ENCODE assay signal across 8 cellular contexts in genomic region chr7:151754142-151754590, GRCh38.
A peak's percentile ranks its signal among the peaks of the same experiment; 100 is the strongest.
DNase-seq lines count a peak whose midpoint lies in the region; ATAC-seq and TF ChIP-seq lines count a peak whose summit lies in the region.

No MANE protein-coding gene starts in this region.

- TF ChIP-seq CTCF in HEK293 (tag by site-specific recombination; IDR thresholded peaks at IDR 0.05) (peak; percentile 68), RWPE2 (IDR thresholded peaks at IDR 0.05; ENCODE audit: poor library complexity, severe bottlenecking) (peak; percentile 97), esophagus squamous epithelium (IDR thresholded peaks at IDR 0.05) (peak; percentile 80 to 95 (median 89))

- H3K9ac ChIP-seq in muscle layer of colon (ENCODE audit: low read length), result no peak overlapping the region

- CTCF ChIA-PET in HEK293 (lab: Yijun Ruan, JAX), result interaction anchor here (0.6 to 3.1 kb wide), 17 partner anchors 8 to 439 kb away, joined by 3 to 19 read pairs (median 3); no protein-coding TSS in a partner anchor

- H3K9me3 ChIP-seq in HEK293 (ENCODE audit: control insufficient read depth, insufficient read depth, low read depth, low read length) (no peaks in the 10 kb centered on the region), RWPE2 (ENCODE audit: severe bottlenecking) (no peaks in the 10 kb centered on the region), esophagus squamous epithelium (no peaks in the 10 kb centered on the region), muscle layer of colon (ENCODE audit: low read length) (no peaks in the 10 kb centered on the region)

- H3K27me3 ChIP-seq in RWPE2 (ENCODE audit: insufficient read depth, poor library complexity, severe bottlenecking) (no peaks in the 10 kb centered on the region), esophagus squamous epithelium (no peaks in the 10 kb centered on the region), muscle layer of colon (ENCODE audit: control insufficient read depth in 1 of 2, insufficient read depth in 2 of 2, low read length in 2 of 2) (no peaks in the 10 kb centered on the region)

- DNase-seq in NCI-H1417 (lab: John Stamatoyannopoulos, UW) (peak in 2 of 3 experiments; percentile 18 to 47), NCI-H1417 treated with DMSO at 0.1 percent for 48 hours (lab: John Stamatoyannopoulos, UW) (no peak), RWPE2 (ENCODE audit: low spot score) (peak; percentile 87), esophagus squamous epithelium (lab: John Stamatoyannopoulos, UW) (peak; percentile 13)

- POLR2A ChIA-PET in HEK293 (lab: Yijun Ruan, JAX), result interaction anchor here (0.5 kb wide), 1 partner anchor 18 kb away, joined by 3 read pairs; no protein-coding TSS in a partner anchor

- no peaks in the 10 kb centered on the region for H3K36me3 ChIP-seq in HEK293 (ENCODE audit: control insufficient read depth in 2 of 2, insufficient read depth in 1 of 2, low read length in 2 of 2)
- H3K36me3 ChIP-seq in RWPE2 (ENCODE audit: low read depth), result no peaks in the 10 kb centered on the region
- H3K36me3 ChIP-seq in esophagus squamous epithelium, result no peaks in the 10 kb centered on the region
- H3K36me3 ChIP-seq in muscle layer of colon (ENCODE audit: insufficient read depth, low read length), result no peaks in the 10 kb centered on the region

- no peak for TF ChIP-seq POLR2A in esophagus squamous epithelium (IDR thresholded peaks at IDR 0.05)

- intact Hi-C loops in esophagus squamous epithelium (cut with DNase I), result loop anchor here (10.0 kb wide), 1 partner anchor 389 kb away; no protein-coding TSS in a partner anchor

- ATAC-seq in RWPE2 (ENCODE audit: low read depth) (peak; percentile 95), HG02571 (IDR thresholded peaks at IDR 0.05; ENCODE audit: unreplicated experiment) (no peak), GM21526 (IDR thresholded peaks at IDR 0.05; ENCODE audit: low FRiP score, unreplicated experiment) (no peak)

- no peak overlapping the region for H3K4me3 ChIP-seq in HEK293 (ENCODE audit: low read depth, low read length)
- no peak overlapping the region for H3K4me3 ChIP-seq in RWPE2 (ENCODE audit: severe bottlenecking)
- no peak overlapping the region for H3K4me3 ChIP-seq in esophagus squamous epithelium
- H3K4me3 ChIP-seq in muscle layer of colon (ENCODE audit: low read depth in 1 of 2, low read length in 2 of 2), result no peak overlapping the region

- H3K4me1 ChIP-seq in HEK293 (ENCODE audit: control insufficient read depth, insufficient read depth, low read length), result no peaks in the 10 kb centered on the region
- H3K4me1 ChIP-seq in RWPE2 (ENCODE audit: insufficient read depth, poor library complexity, severe bottlenecking), result peaks cover 18% of the 10 kb centered on the region
- peaks cover 10 to 54% (median 45%) of the 10 kb centered on the region in 3 donors for H3K4me1 ChIP-seq in esophagus squamous epithelium
- H3K4me1 ChIP-seq in muscle layer of colon (ENCODE audit: insufficient read depth, low read length), result peaks cover 54% of the 10 kb centered on the region

- WGBS in esophagus squamous epithelium, 2 donors, result 14 to 34% methylated on average over 8 to 11 of the region's 14 CpGs

- H3K27ac ChIP-seq in HEK293 (ENCODE audit: extremely low read depth, low read depth, low read length) (no peak overlapping the region), RWPE2 (ENCODE audit: poor library complexity, severe bottlenecking) (peak overlapping the region; percentile 79), esophagus squamous epithelium (peak overlapping the region; percentile 57 to 88 (median 78)), muscle layer of colon (ENCODE audit: low read depth, low read length) (peak overlapping the region; percentile 53)

TF ChIP-seq in HEK293, 187 proteins besides CTCF, POLR2A, EP300 and RAD21 (continues in another document):
- TF ChIP-seq ZBTB7A (tag by site-specific recombination; IDR thresholded peaks at IDR 0.05; ENCODE audit: low read depth), result 0 out of 2 replicates have a peak, but pooled peaks have one; percentile 19
- no peak for TF ChIP-seq SP2 (tag by site-specific recombination; IDR thresholded peaks at IDR 0.05)
- no peak for TF ChIP-seq ZNF530 (tag by site-specific recombination; IDR thresholded peaks at IDR 0.05; ENCODE audit: low read depth)
- TF ChIP-seq ZNF140 (tag by site-specific recombination; IDR thresholded peaks at IDR 0.05), result no peak
- TF ChIP-seq ZNF837 (tag by site-specific recombination; IDR thresholded peaks at IDR 0.05), result no peak
- no peak for TF ChIP-seq ZNF621 (tag by site-specific recombination; IDR thresholded peaks at IDR 0.05)
- peak; percentile 74; the same call in 1 of the 2 replicates for TF ChIP-seq ZBTB48 (tag by site-specific recombination; IDR thresholded peaks at IDR 0.05)
- peak; percentile 64; the same call in 1 of the 2 replicates for TF ChIP-seq ZNF2 (tag by site-specific recombination; IDR thresholded peaks at IDR 0.05)
- peak; percentile 74; the same call in 1 of the 2 replicates for TF ChIP-seq KLF10 (tag by site-specific recombination; IDR thresholded peaks at IDR 0.05)
- no peak for TF ChIP-seq ZNF354C (tag by site-specific recombination; IDR thresholded peaks at IDR 0.05; ENCODE audit: borderline replicate concordance, low read depth)
- TF ChIP-seq ZNF10 (tag by site-specific recombination; IDR thresholded peaks at IDR 0.05), result 0 out of 2 replicates have a peak, but pooled peaks have one; percentile 29
- 0 out of 2 replicates have a peak, but pooled peaks have one; percentile 52 for TF ChIP-seq ZSCAN4 (tag by site-specific recombination; IDR thresholded peaks at IDR 0.05)
- peak; percentile 97 for TF ChIP-seq ZNF660 (tag by site-specific recombination; IDR thresholded peaks at IDR 0.05)
- peak; percentile 93 for TF ChIP-seq ZBTB17 (tag by site-specific recombination; IDR thresholded peaks at IDR 0.05)
- TF ChIP-seq ZEB2 (tag by site-specific recombination; IDR thresholded peaks at IDR 0.05), result peak; percentile 87
- no peak for TF ChIP-seq ZNF623 (tag by site-specific recombination; IDR thresholded peaks at IDR 0.05)
- TF ChIP-seq HOXC10 (CRISPR knock-in tag; IDR thresholded peaks at IDR 0.05), result no peak
- TF ChIP-seq ZNF223 (tag by site-specific recombination; IDR thresholded peaks at IDR 0.05), result no peak
- no peak for TF ChIP-seq ZNF148 (tag by site-specific recombination; IDR thresholded peaks at IDR 0.05; ENCODE audit: borderline replicate concordance)
- no peak for TF ChIP-seq ZNF121 (tag by site-specific recombination; IDR thresholded peaks at IDR 0.05)
- TF ChIP-seq ZNF335 (tag by site-specific recombination; conservative IDR thresholded peaks at IDR 0.05), result peak; percentile 83
- TF ChIP-seq ZNF302 (tag by site-specific recombination; IDR thresholded peaks at IDR 0.05; ENCODE audit: low read depth), result no peak
- no peak for TF ChIP-seq ZNF777 (tag by site-specific recombination; IDR thresholded peaks at IDR 0.05; ENCODE audit: borderline replicate concordance)
- no peak for TF ChIP-seq MYNN (tag by site-specific recombination; IDR thresholded peaks at IDR 0.05; ENCODE audit: borderline replicate concordance)
- TF ChIP-seq ELK4 (IDR thresholded peaks at IDR 0.05; ENCODE audit: borderline replicate concordance, low read depth, low read length), result no peak
- TF ChIP-seq ZNF791 (tag by site-specific recombination; IDR thresholded peaks at IDR 0.05), result no peak
